ENCODE assay signal across 9 cellular contexts in the genomic region with DNA sequence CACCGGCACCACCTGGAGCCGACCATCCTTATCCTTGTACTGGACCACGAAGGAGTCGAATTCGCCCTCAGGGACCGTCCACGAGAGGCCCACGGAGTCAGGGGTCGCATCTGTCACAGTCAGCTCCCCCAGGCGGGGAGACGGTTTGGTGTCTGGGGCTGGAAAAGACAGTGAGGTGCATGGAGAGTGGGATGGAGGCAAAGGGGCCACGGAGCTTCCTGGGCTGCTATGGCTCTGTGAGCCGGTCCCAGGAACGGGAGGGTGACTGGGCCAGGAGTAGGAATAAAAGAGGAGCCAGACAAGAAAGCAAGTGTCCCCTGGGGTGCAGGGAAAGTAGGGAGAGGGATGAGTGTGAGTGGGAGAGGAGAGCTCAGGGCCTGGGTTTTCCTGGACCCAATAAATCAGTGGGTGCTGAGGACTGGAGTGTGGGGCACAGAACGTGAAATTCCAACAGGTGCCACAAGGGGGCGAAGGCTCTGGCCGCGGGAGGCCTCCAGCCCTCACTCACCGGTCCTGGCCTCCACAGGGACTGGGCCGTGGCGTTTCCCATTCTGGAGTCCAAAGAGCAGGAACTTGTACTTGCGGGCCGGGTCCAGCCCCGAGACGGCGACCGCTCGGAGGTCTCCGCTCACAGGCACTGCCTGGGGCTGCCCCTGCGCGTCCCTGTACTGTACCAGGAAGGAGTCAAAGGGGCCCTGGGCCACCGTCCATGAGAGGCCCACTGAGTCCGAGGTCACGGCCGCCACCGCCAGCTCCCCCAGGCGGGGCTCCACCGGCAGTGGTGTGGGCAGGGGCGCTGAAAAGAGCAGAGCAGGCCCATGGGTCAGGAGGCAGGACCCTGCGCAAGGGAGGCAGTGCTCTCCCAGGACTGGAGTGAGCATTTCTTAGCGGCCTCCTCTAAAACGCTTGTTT. TPM values are rescaled to one million over a fixed set of nuclear protein-coding genes. Genes with fewer than 3 reads are reported as not detected.
DNase-seq lines count a peak whose midpoint lies in the region; ATAC-seq and TF ChIP-seq lines count a peak whose summit lies in the region.
"Had no signal": no experiment of that assay in that cellular context is flagged by ENCODE, and none has a peak within 500 bp of the region (broad histone marks: within the 10 kb centered on the region; RNA-seq: fewer than 3 reads in every experiment).

No MANE protein-coding gene starts in this region.

- H3K27ac Mint-ChIP-seq in MCF 10A (ENCODE audit: low read depth, unreplicated experiment): no peak overlapping the region
- H3K27ac Mint-ChIP-seq: dendritic cell treated with granulocyte-macrophage colony-stimulating factor and Interleukin-4, amounts not matched to agents 40 ng/mL and 50 ng/mL, for 4 days had no signal

- no peak overlapping the region for H3K9ac ChIP-seq in DND-41 (ENCODE audit: low read depth, low read length)
- H3K9ac ChIP-seq in Karpas-422 (ENCODE audit: low read length): no peak overlapping the region

- no peaks in the 10 kb centered on the region for H3K36me3 Mint-ChIP-seq in MCF 10A (ENCODE audit: insufficient read depth, unreplicated experiment)

- H2AFZ ChIP-seq in DND-41 (ENCODE audit: low read depth, low read length) (peak overlapping the region; percentile 56; the same call in 1 of the 2 replicates), Karpas-422 (ENCODE audit: low read length) (no peak overlapping the region)

- peak; percentile 58 for DNase-seq in DND-41
- DNase-seq in Karpas-422: peak; percentile 89
- DNase-seq in MCF 10A (ENCODE audit: unreplicated experiment): peak; percentile 61
- DNase-seq in islet precursor cell: peak; percentile 75
- peak; percentile 36 to 71 (median 51) for DNase-seq in stimulated activated CD4-positive, alpha-beta T cell treated with anti-CD3 and anti-CD28 coated beads, Interleukin-1b, Interleukin-23, amount 100 ng/mL, for 24 hours (ENCODE audit: low read depth in 4 of 4, low spot score in 1 of 4)

- CTCF ChIA-PET in MCF 10A (lab: Yijun Ruan, JAX): interaction anchor here (0.5 to 1.9 kb wide), 21 partner anchors 10 to 1488 kb away, joined by 3 to 12 read pairs (median 4); a partner anchor contains a TSS

- H3K36me3 ChIP-seq in DND-41 (ENCODE audit: insufficient read depth, low read length): no peaks in the 10 kb centered on the region
- no peaks in the 10 kb centered on the region for H3K36me3 ChIP-seq in Karpas-422 (ENCODE audit: insufficient read depth, low read length)

- H3K9me2 ChIP-seq in Karpas-422 (replicated peaks; ENCODE audit: insufficient read depth, low read length): no peaks in the 10 kb centered on the region

- H4K20me1 ChIP-seq in DND-41 (ENCODE audit: insufficient read depth, low read length) (no peaks in the 10 kb centered on the region), Karpas-422 (ENCODE audit: insufficient read depth, low read depth, low read length) (no peaks in the 10 kb centered on the region; the same call in 1 of the 2 replicates)

- intact Hi-C loops in MCF 10A (cut with micrococcal nuclease): loop anchor here (2.0 kb wide), 1 partner anchor 67 kb away; no protein-coding TSS in a partner anchor

- no peaks in the 10 kb centered on the region for H3K4me1 ChIP-seq in DND-41 (ENCODE audit: insufficient read depth, low read length)
- no peaks in the 10 kb centered on the region for H3K4me1 ChIP-seq in Karpas-422 (ENCODE audit: low read length)

- H3K27ac ChIP-seq in DND-41 (ENCODE audit: low read length): no peak overlapping the region
- H3K27ac ChIP-seq in Karpas-422 (ENCODE audit: low read length): no peak overlapping the region
- H3K27ac ChIP-seq in VCaP: no peak overlapping the region

- TF ChIP-seq CTCF in DND-41 (IDR thresholded peaks at IDR 0.05; ENCODE audit: borderline replicate concordance, extremely low read depth, low read length, poor library complexity, severe bottlenecking): peak; percentile 80
- peak; percentile 88 for TF ChIP-seq CTCF in VCaP (conservative IDR thresholded peaks at IDR 0.05)
- TF ChIP-seq CTCF in MCF 10A (IDR thresholded peaks at IDR 0.05; ENCODE audit: unreplicated experiment): peak; percentile 84

- H3K4me2 ChIP-seq in DND-41 (ENCODE audit: insufficient read depth, low read length): no peak overlapping the region
- H3K4me2 ChIP-seq in Karpas-422 (ENCODE audit: low read depth, low read length, poor library complexity, severe bottlenecking): no peak overlapping the region

- H3K27me3 ChIP-seq in DND-41 (ENCODE audit: insufficient read depth, low read length, poor library complexity): peaks cover 12% of the 10 kb centered on the region
- H3K27me3 ChIP-seq in Karpas-422 (ENCODE audit: low read length): no peaks in the 10 kb centered on the region

- H3K4me3 Mint-ChIP-seq in MCF 10A (ENCODE audit: unreplicated experiment): no peak overlapping the region
- H3K4me3 Mint-ChIP-seq: dendritic cell treated with granulocyte-macrophage colony-stimulating factor and Interleukin-4, amounts not matched to agents 40 ng/mL and 50 ng/mL, for 4 days had no signal

- POLR2A ChIA-PET in MCF 10A (lab: Yijun Ruan, JAX): interaction anchor here (1.2 kb wide), 1 partner anchor 76 kb away, joined by 3 read pairs; a partner anchor contains a TSS

- no peaks in the 10 kb centered on the region for H3K79me2 ChIP-seq in DND-41 (ENCODE audit: insufficient read depth, low read length)
- no peaks in the 10 kb centered on the region for H3K79me2 ChIP-seq in Karpas-422 (ENCODE audit: low read length)

- BruUV-seq in MCF 10A (replicated peaks; lab: Mats Ljungman, UMichigan): no TSS peak

- peaks cover 10% of the 10 kb centered on the region for H3K4me1 Mint-ChIP-seq in MCF 10A (ENCODE audit: insufficient read depth, unreplicated experiment)

- H3K9me3 ChIP-seq in DND-41 (ENCODE audit: insufficient read depth, low read length, severe bottlenecking) (no peaks in the 10 kb centered on the region), Karpas-422 (ENCODE audit: low read length) (no peaks in the 10 kb centered on the region)

- no peaks in the 10 kb centered on the region for H3K27me3 Mint-ChIP-seq in MCF 10A (ENCODE audit: insufficient read depth, unreplicated experiment)

- H3K9me3 Mint-ChIP-seq in MCF 10A (ENCODE audit: unreplicated experiment): no peaks in the 10 kb centered on the region
- H3K9me3 Mint-ChIP-seq: dendritic cell treated with granulocyte-macrophage colony-stimulating factor and Interleukin-4, amounts not matched to agents 40 ng/mL and 50 ng/mL, for 4 days had no signal

- H3K4me3 ChIP-seq in DND-41 (ENCODE audit: low read depth in 1 of 2, low read length in 2 of 2): no peak overlapping the region
- H3K4me3 ChIP-seq in Karpas-422 (ENCODE audit: low read length): no peak overlapping the region

- ATAC-seq in DND-41 (ENCODE audit: insufficient read depth, low read depth) (peak; percentile 86), GM21528 (IDR thresholded peaks at IDR 0.05; ENCODE audit: low FRiP score, unreplicated experiment) (no peak), GM21367 (IDR thresholded peaks at IDR 0.05; ENCODE audit: unreplicated experiment) (no peak)

RNA-seq across cellular contexts. Expression of a gene that starts 9.9 kb away (rescaled TPM):
- not detected in 2 replicates for total RNA-seq in Karpas-422 (2014; rRNA removed; shearing (Covaris generic); ENCODE audit: low replicate concordance)
- total RNA-seq in MCF 10A (2022): 0.33 and 0.88 TPM in 2 replicates

RNA-seq across cellular contexts. Expression of a gene that starts 33.5 kb away (rescaled TPM):
- total RNA-seq in Karpas-422 (2014; rRNA removed; shearing (Covaris generic); ENCODE audit: low replicate concordance): 1.9 and 6.6 TPM in 2 replicates
- 7.7 and 12.7 TPM in 2 replicates for total RNA-seq in MCF 10A (2022)
